16 cellular contexts compared by ENCODE assay signal in genomic region chr4:172950990-172951389, GRCh38.
"Had no signal": no experiment of that assay in that cellular context is flagged by ENCODE, and none has a peak within 500 bp of the region (broad histone marks: within the 10 kb centered on the region; RNA-seq: fewer than 3 reads in every experiment).

No MANE protein-coding gene starts in this region.

- H3K9me3 ChIP-seq: heart right ventricle, left lung, neutrophil, right atrium auricular region, upper lobe of right lung, vagina had no signal

- H3K4me1 ChIP-seq: left lung, right atrium auricular region, upper lobe of right lung, vagina had no signal

- H3K4me3 ChIP-seq: dorsolateral prefrontal cortex, heart right ventricle, left lung, lung, right atrium auricular region, upper lobe of right lung, vagina had no signal

- H3K27ac ChIP-seq: dorsolateral prefrontal cortex, heart right ventricle, left lung, neutrophil, right atrium auricular region, upper lobe of right lung, vagina had no signal

- ATAC-seq: esophagus mucosa; left lung; naive thymus-derived CD8-positive, alpha-beta T cell; upper lobe of right lung had no signal

- H3K27me3 ChIP-seq: dorsolateral prefrontal cortex, heart right ventricle, left lung, neutrophil, right atrium auricular region, upper lobe of right lung, vagina had no signal

- DNase-seq: cortex of kidney; dorsolateral prefrontal cortex; effector CD8-positive, alpha-beta T cell; heart right ventricle; islet precursor cell; left lung; naive thymus-derived CD8-positive, alpha-beta T cell; small intestine; stimulated activated CD4-positive, alpha-beta T cell treated with anti-CD3 and anti-CD28 coated beads, Interleukin-12 subunit alpha, Interleukin-12 subunit beta, amount 100 ng/mL, for 4 hours; stimulated activated naive CD4-positive, alpha-beta T cell treated with Interleukin-2 at 50 U/mL for 16 hours; upper lobe of right lung had no signal

- H3K36me3 ChIP-seq: heart right ventricle, left lung, neutrophil, right atrium auricular region, upper lobe of right lung, vagina had no signal
